Comparison of ENCODE assay signal across 15 cellular contexts in the genomic region with DNA sequence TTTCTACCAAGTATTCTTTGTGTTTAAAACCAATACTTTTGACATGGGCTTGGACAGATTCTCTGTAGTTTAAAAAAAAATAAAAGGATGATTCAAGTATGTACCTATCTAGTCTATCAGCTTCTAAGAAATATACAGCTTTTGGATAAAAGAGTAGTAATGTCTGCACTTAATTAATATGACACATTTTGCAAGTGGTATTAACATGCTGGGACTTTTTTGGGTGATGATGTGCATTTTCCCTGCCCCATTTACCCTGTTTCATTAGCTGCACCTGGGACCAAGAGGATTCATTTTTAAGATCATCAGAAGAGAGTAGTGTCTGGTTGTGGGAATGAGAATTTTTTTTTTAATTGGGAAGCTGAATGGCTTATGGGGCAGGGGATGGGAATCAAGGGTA.
A peak's percentile ranks its signal among the peaks of the same experiment; 100 is the strongest.
DNase-seq lines count a peak whose midpoint lies in the region; TF ChIP-seq lines count a peak whose summit lies in the region.
"Had no signal": no experiment of that assay in that cellular context is flagged by ENCODE, and none has a peak within 500 bp of the region (broad histone marks: within the 10 kb centered on the region; RNA-seq: fewer than 3 reads in every experiment).

No MANE protein-coding gene starts in this region.

- peak overlapping the region; percentile 7; the same call in 1 of the 2 replicates for H3K4me2 ChIP-seq in OCI-LY1 (ENCODE audit: low read length)

- H3K36me3 ChIP-seq in OCI-LY1 (ENCODE audit: insufficient read depth, low read length) (peaks cover 58% of the 10 kb centered on the region), neutrophil (peaks cover 19% of the 10 kb centered on the region), H7 (replicated peaks; ENCODE audit: control insufficient read depth, insufficient read depth, low read length) (no peaks in the 10 kb centered on the region; the same call in none of the 2 replicates)

- H3K27me3 ChIP-seq in OCI-LY1 (ENCODE audit: insufficient read depth, low read length), result no peaks in the 10 kb centered on the region
- H3K27me3 ChIP-seq in neutrophil, result no peaks in the 10 kb centered on the region
- H3K27me3 ChIP-seq in H7 (ENCODE audit: control insufficient read depth, insufficient read depth, low read length), result no peaks in the 10 kb centered on the region
- H3K27me3 ChIP-seq: dorsolateral prefrontal cortex, heart right ventricle had no signal

- H3K9me3 ChIP-seq in OCI-LY1 (ENCODE audit: low read length) (peaks cover 9% of the 10 kb centered on the region; the same call in 1 of the 2 replicates), neutrophil (no peaks in the 10 kb centered on the region)

- H3K4me1 ChIP-seq in OCI-LY1 (ENCODE audit: insufficient read depth, low read length, severe bottlenecking) (peaks cover 31% of the 10 kb centered on the region), neutrophil (ENCODE audit: control insufficient read depth in 1 of 2, insufficient read depth in 1 of 2, low read depth in 1 of 2, low read length in 1 of 2) (peaks cover 0 to 3% of the 10 kb centered on the region in 2 experiments)
- H3K4me1 ChIP-seq: Caco-2 had no signal

- H4K20me1 ChIP-seq in OCI-LY1 (ENCODE audit: insufficient read depth, low read length), result 0 out of 2 replicates have a peak, but pooled peaks cover 3% of the 10 kb centered on the region

- H3K9me2 ChIP-seq in OCI-LY1 (ENCODE audit: low read depth, low read length), result no peaks in the 10 kb centered on the region

- H3K27ac ChIP-seq in OCI-LY1 (ENCODE audit: low read depth, low read length, poor library complexity, severe bottlenecking) (peak overlapping the region; percentile 70), neutrophil (peak overlapping the region; percentile 16)

- TF ChIP-seq CTCF in OCI-LY1 (IDR thresholded peaks at IDR 0.05; ENCODE audit: low read length) (no peak), neutrophil (IDR thresholded peaks at IDR 0.05) (no peak)

- no peak overlapping the region for H2AFZ ChIP-seq in OCI-LY1 (ENCODE audit: low read length)

- no peak overlapping the region for H3K4me3 ChIP-seq in OCI-LY1 (ENCODE audit: low read depth, low read length, poor library complexity, severe bottlenecking)
- H3K4me3 ChIP-seq in neutrophil (ENCODE audit: low read depth in 1 of 2, low read length in 1 of 2), result no peak overlapping the region
- H3K4me3 ChIP-seq in H7 (ENCODE audit: insufficient read depth, low read depth, low read length), result no peak overlapping the region
- H3K4me3 ChIP-seq: dorsolateral prefrontal cortex, heart right ventricle had no signal

- H3K79me2 ChIP-seq in OCI-LY1 (ENCODE audit: insufficient read depth, low read length), result peaks cover 18% of the 10 kb centered on the region

- H3F3A ChIP-seq in OCI-LY1 (ENCODE audit: insufficient read depth, low read length), result no peaks in the 10 kb centered on the region

- H3K9ac ChIP-seq in OCI-LY1 (ENCODE audit: low read length), result no peak overlapping the region

- peak; percentile 60 for DNase-seq in activated CD8-positive, alpha-beta memory T cell treated with anti-CD3 and anti-CD28 coated beads for 24 hours
- DNase-seq in activated CD8-positive, alpha-beta memory T cell treated with anti-CD3 and anti-CD28 coated beads, Interleukin-2, amount 50 U/mL, for 48 hours, result no peak
- peak; percentile 46 for DNase-seq in activated naive CD4-positive, alpha-beta T cell treated with anti-CD3 and anti-CD28 coated beads, Interleukin-2, amount 50 U/mL, for 16 hours
- DNase-seq in H7 (no peak), pons (ENCODE audit: low spot score) (no peak), NCI-H82 treated with DMSO at 0.1 percent for 48 hours (lab: John Stamatoyannopoulos, UW; ENCODE audit: unreplicated experiment) (no peak)
- DNase-seq: Caco-2, dorsolateral prefrontal cortex, heart right ventricle, left cardiac atrium, NCI-H2029, retina, T1000 had no signal

Comparison
In these comparisons a context has a peak if more than half of its experiments do, and no peak if none do; other contexts are left out.
1. DNase-seq: peak in activated CD8-positive, alpha-beta memory T cell treated with anti-CD3 and anti-CD28 coated beads for 24 hours (single experiment) and activated naive CD4-positive, alpha-beta T cell treated with anti-CD3 and anti-CD28 coated beads, Interleukin-2, amount 50 U/mL, for 16 hours (single experiment); none in activated CD8-positive, alpha-beta memory T cell treated with anti-CD3 and anti-CD28 coated beads, Interleukin-2, amount 50 U/mL, for 48 hours (single experiment), H7 (single experiment), pons (single experiment) and NCI-H82 treated with DMSO at 0.1 percent for 48 hours (single experiment).